In the genomic region with DNA sequence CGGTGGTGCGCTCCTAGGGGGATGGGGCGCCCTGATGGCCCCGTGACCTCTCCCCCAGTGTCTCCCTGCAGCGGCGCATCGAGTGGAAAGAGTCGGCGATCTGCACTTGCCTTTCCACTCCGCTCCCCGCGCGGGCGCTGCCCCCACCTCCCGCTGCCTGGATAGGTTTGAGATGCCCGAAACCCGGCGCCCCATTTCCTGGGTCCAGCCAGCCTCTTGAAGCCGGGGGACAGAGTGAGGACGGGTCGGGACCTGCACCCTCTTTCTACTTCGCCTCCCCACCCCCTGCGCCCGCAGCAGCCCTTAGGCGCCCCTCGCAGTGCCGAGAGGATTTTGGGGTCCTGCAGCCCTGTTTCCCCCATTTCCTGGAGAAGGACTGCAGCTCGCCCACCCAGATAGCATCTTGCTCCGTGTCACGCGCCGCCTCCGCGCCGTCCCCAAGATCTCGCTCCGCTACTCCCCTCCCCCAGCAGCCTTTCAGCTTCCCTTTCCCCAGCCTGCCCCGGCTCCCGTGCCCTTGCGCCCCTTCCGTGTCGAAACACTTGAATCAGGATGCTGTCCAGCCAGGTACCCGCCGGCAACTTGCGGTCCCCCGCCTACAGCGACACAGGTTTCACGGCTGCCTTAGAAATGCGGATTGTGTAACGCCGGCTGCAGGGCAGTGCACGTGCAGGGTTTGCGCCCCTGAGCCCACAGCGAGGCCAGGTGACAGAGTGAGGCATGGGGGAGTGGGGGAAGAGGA, we compare ENCODE assay signal across 8 cellular contexts. TPM values are rescaled to one million over a fixed set of nuclear protein-coding genes. Genes with fewer than 3 reads are reported as not detected.
A peak's percentile ranks its signal among the peaks of the same experiment; 100 is the strongest.
DNase-seq lines count a peak whose midpoint lies in the region; ATAC-seq and TF ChIP-seq lines count a peak whose summit lies in the region.

No MANE protein-coding gene starts in this region.

- no peaks in the 10 kb centered on the region for H3K9me3 ChIP-seq in CD4-positive, alpha-beta T cell (ENCODE audit: control insufficient read depth, low read length)
- H3K9me3 ChIP-seq in HUES6 (ENCODE audit: control insufficient read depth, insufficient read depth, low read depth, low read length), result no peaks in the 10 kb centered on the region

- peaks cover 14% of the 10 kb centered on the region for H3K4me1 Mint-ChIP-seq in CD4-positive, alpha-beta T cell (ENCODE audit: low read depth)
- H3K4me1 Mint-ChIP-seq in WTC11, result peaks cover 11% of the 10 kb centered on the region

- CTCF ChIA-PET in CD4-positive, alpha-beta T cell (lab: Charles Lee), result interaction anchor here (1.8 to 2.8 kb wide), 2 partner anchors 68 to 70 kb away, joined by 4 to 22 read pairs; partner anchors contain the start of genes HTD2 and RPP14
- CTCF ChIA-PET in WTC11 (lab: Charles Lee), result interaction anchor here (0.7 to 4.2 kb wide), 9 partner anchors 20 to 1302 kb away, joined by 3 to 37 read pairs (median 5); partner anchors contain the start of genes HTD2 and RPP14

- H3K4me3 ChIP-seq in HUES6 (ENCODE audit: low read depth, low read length), result peak overlapping the region; percentile 96

- no peaks in the 10 kb centered on the region for H3K36me3 ChIP-seq in HUES6 (ENCODE audit: control insufficient read depth, insufficient read depth, low read length)

- POLR2A ChIA-PET in CD4-positive, alpha-beta T cell (lab: Charles Lee), result interaction anchor here (0.7 to 3.1 kb wide), 3 partner anchors 68 to 229 kb away, joined by 3 to 24 read pairs (median 4); partner anchors contain the start of genes FLNB, HTD2 and RPP14
- POLR2A ChIA-PET in WTC11 (lab: Charles Lee), result interaction anchor here (0.7 to 1.0 kb wide), 3 partner anchors 23 to 328 kb away, joined by 3 read pairs; partner anchors contain the start of genes HTD2 and RPP14

- no peak for TF ChIP-seq CTCF in CD4-positive, alpha-beta T cell (IDR thresholded peaks at IDR 0.05)
- no peak for TF ChIP-seq CTCF in WTC11 (IDR thresholded peaks at IDR 0.05)

- peak overlapping the region; percentile 65 for H3K9ac ChIP-seq in HUES6 (ENCODE audit: low read length)

- ATAC-seq in CD4-positive, alpha-beta T cell (ENCODE audit: poor library complexity), result peak; percentile 42
- peak; percentile 26 for ATAC-seq in GM19463 (IDR thresholded peaks at IDR 0.05; ENCODE audit: unreplicated experiment)
- ATAC-seq in WTC11, result peak; percentile 3

- intact Hi-C loops in CD4-positive, alpha-beta T cell (cut with DNase I, micrococcal nuclease), result loop anchor here (1.0 to 10.0 kb wide), 10 partner anchors 68 to 683 kb away; partner anchors contain the start of genes HTD2 (in 2 of the 2), RPP14 (in 2 of the 2), ARF4 (in 1 of the 2) and DENND6A (in 1 of the 2)

- DNase-seq in CD4-positive, alpha-beta T cell, result peak in 8 of 10 experiments; percentile 4 to 45 (median 10)
- DNase-seq in WTC11 (ENCODE audit: low spot score) (peak; percentile 54), cerebellum (ENCODE audit: low spot score) (peak; percentile 47), left kidney (ENCODE audit: low read depth, low spot score) (peak; percentile 72), NCI-H1048 (lab: John Stamatoyannopoulos, UW) (no peak)
- peak; percentile 45 to 60 for DNase-seq in stimulated activated CD4-positive, alpha-beta T cell treated with anti-CD3 and anti-CD28 coated beads, Interleukin-2, amount 100 ng/mL, for 24 hours

- H3K36me3 Mint-ChIP-seq in CD4-positive, alpha-beta T cell (ENCODE audit: low read depth), result peaks cover 7% of the 10 kb centered on the region
- H3K36me3 Mint-ChIP-seq in WTC11, result no peaks in the 10 kb centered on the region

- peaks cover 12% of the 10 kb centered on the region for H3K4me1 ChIP-seq in HUES6 (ENCODE audit: control insufficient read depth, insufficient read depth, low read length)

- H3K9me3 Mint-ChIP-seq in CD4-positive, alpha-beta T cell, result no peaks in the 10 kb centered on the region
- H3K9me3 Mint-ChIP-seq in WTC11, result no peaks in the 10 kb centered on the region

- H3K4me3 Mint-ChIP-seq in CD4-positive, alpha-beta T cell, result peak overlapping the region; percentile 96
- H3K4me3 Mint-ChIP-seq in WTC11, result peak overlapping the region; percentile 89

- peak overlapping the region; percentile 24 for H3K27ac ChIP-seq in CD4-positive, alpha-beta T cell (ENCODE audit: low read depth, low read length)
- no peak overlapping the region; the same call in 1 of the 2 replicates for H3K27ac ChIP-seq in HUES6 (ENCODE audit: low read depth, low read length)

- H3K27me3 Mint-ChIP-seq in CD4-positive, alpha-beta T cell, result peaks cover 11% of the 10 kb centered on the region
- peaks cover 53% of the 10 kb centered on the region for H3K27me3 Mint-ChIP-seq in WTC11 (ENCODE audit: low read depth)

- H3K27ac Mint-ChIP-seq in CD4-positive, alpha-beta T cell, result peak overlapping the region; percentile 21
- no peak overlapping the region for H3K27ac Mint-ChIP-seq in WTC11

- H3K27me3 ChIP-seq in CD4-positive, alpha-beta T cell (ENCODE audit: control insufficient read depth, insufficient read depth, low read length), result no peaks in the 10 kb centered on the region
- peaks cover 39% of the 10 kb centered on the region for H3K27me3 ChIP-seq in HUES6 (ENCODE audit: control insufficient read depth, insufficient read depth, low read length)

TF ChIP-seq in WTC11, 78 proteins besides CTCF, POLR2A, EP300 and RAD21 (continues in another document):
- no peak for TF ChIP-seq ZNF138 (CRISPR knock-in tag; conservative IDR thresholded peaks at IDR 0.05)
- peak; percentile 74; the same call in 1 of the 2 replicates for TF ChIP-seq ETV6 (CRISPR knock-in tag; IDR thresholded peaks at IDR 0.05)
- no peak for TF ChIP-seq FOXJ3 (CRISPR knock-in tag; IDR thresholded peaks at IDR 0.05; ENCODE audit: borderline replicate concordance)
- TF ChIP-seq, protein P1, sequence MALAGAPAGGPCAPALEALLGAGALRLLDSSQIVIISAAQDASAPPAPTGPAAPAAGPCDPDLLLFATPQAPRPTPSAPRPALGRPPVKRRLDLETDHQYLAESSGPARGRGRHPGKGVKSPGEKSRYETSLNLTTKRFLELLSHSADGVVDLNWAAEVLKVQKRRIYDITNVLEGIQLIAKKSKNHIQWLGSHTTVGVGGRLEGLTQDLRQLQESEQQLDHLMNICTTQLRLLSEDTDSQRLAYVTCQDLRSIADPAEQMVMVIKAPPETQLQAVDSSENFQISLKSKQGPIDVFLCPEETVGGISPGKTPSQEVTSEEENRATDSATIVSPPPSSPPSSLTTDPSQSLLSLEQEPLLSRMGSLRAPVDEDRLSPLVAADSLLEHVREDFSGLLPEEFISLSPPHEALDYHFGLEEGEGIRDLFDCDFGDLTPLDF (CRISPR knock-in tag; IDR thresholded peaks at IDR 0.05), result no peak
- peak; percentile 62; the same call in 1 of the 2 replicates for TF ChIP-seq ZBTB21 (CRISPR knock-in tag; IDR thresholded peaks at IDR 0.05; ENCODE audit: borderline replicate concordance)
- TF ChIP-seq SOX15 (CRISPR knock-in tag; IDR thresholded peaks at IDR 0.05), result no peak
- peak; percentile 56; the same call in 1 of the 2 replicates for TF ChIP-seq USF1 (CRISPR knock-in tag; IDR thresholded peaks at IDR 0.05)
- TF ChIP-seq ZNF532 (CRISPR knock-in tag; IDR thresholded peaks at IDR 0.05; ENCODE audit: borderline replicate concordance), result no peak
- no peak for TF ChIP-seq ZNF671 (CRISPR knock-in tag; IDR thresholded peaks at IDR 0.05)
- no peak for TF ChIP-seq ZNF263 (CRISPR knock-in tag; IDR thresholded peaks at IDR 0.05; ENCODE audit: low read depth)
- TF ChIP-seq ZNF232 (CRISPR knock-in tag; IDR thresholded peaks at IDR 0.05), result no peak

RNA-seq across cellular contexts. Expression of gene ABHD6, which starts 0.5 kb away (rescaled TPM):
- 1 to 10 TPM in 1 of 2 experiments, under 1 TPM in 1; 0.71 to 1.9 TPM for total RNA-seq in CD4-positive, alpha-beta T cell
- total RNA-seq in WTC11 (2021) (5.4 to 6.5 TPM (median 6.3 TPM) in 3 replicates), cerebellum (21.7 TPM)

RNA-seq across cellular contexts. Expression of gene DNASE1L3, which starts 27.3 kb away (rescaled TPM):
- under 1 TPM; 0.53 to 0.80 TPM for total RNA-seq in CD4-positive, alpha-beta T cell
- not detected in 3 replicates for total RNA-seq in WTC11 (2021)
- 0.54 TPM for total RNA-seq in cerebellum
